Comparison of ENCODE assay signal across 7 cellular contexts in the genomic region with DNA sequence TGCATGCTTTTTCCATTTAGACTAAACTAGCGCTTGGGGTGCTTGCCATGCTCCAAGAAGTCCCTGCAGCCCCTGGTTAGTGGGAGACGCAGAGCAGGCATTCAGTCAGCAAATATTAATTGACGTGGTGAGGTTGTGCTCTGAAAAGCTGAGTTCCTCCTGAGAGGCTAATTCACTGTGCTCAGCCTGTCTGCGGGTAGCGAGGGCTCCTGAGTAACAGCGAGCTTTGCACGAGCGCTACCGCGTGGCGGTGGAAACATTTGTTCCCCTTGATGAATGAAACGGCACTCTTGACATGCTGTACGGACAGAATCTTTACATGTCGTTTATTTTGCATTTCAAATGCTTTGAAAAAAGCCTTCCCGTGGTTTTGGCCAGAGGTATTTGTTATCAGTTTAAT.
DNase-seq lines count a peak whose midpoint lies in the region; ATAC-seq and TF ChIP-seq lines count a peak whose summit lies in the region.

No MANE protein-coding gene starts in this region.

- peak; percentile 24 for DNase-seq in activated CD4-positive, alpha-beta memory T cell treated with anti-CD3 and anti-CD28 coated beads, Interleukin-2, amount 10 ng/mL, durations not matched to agents 7 days and 5 days
- DNase-seq in hepatocyte (ENCODE audit: low spot score) (no peak), gastrocnemius medialis (peak; percentile 28 to 42), hepatic stellate cell (ENCODE audit: low spot score) (no peak), OCI-M2 (lab: John Stamatoyannopoulos, UW; ENCODE audit: unreplicated experiment) (no peak)
- no peak for DNase-seq in naive thymus-derived CD4-positive, alpha-beta T cell

- peak; percentile 69 to 80 for ATAC-seq in gastrocnemius medialis
- no peak for ATAC-seq in naive thymus-derived CD4-positive, alpha-beta T cell

- H3K9ac ChIP-seq in HUES64 (ENCODE audit: low read depth, low read length), result peak overlapping the region; percentile 35; the same call in 1 of the 2 replicates

- 56% methylated on average over 15 of the region's 15 CpGs for WGBS in HUES64
- 65% methylated on average over 15 of the region's 15 CpGs for WGBS in hepatocyte (ENCODE audit: low lambda C conversion rate, missing lambda C conversion rate)

- POLR2A ChIA-PET in activated CD4-positive, alpha-beta memory T cell treated with anti-CD3 and anti-CD28 coated beads, Interleukin-2, amount 10 ng/mL, durations not matched to agents 7 days and 5 days (lab: Charles Lee), result no interaction called here
- POLR2A ChIA-PET in naive thymus-derived CD4-positive, alpha-beta T cell (lab: Charles Lee), result no interaction called here

- H3K27me3 ChIP-seq in HUES64 (ENCODE audit: insufficient read depth, low read length) (peaks cover 13% of the 10 kb centered on the region; the same call in 1 of the 2 replicates), hepatocyte (no peaks in the 10 kb centered on the region), gastrocnemius medialis (no peaks in the 10 kb centered on the region)
- H3K27me3 ChIP-seq in naive thymus-derived CD4-positive, alpha-beta T cell (ENCODE audit: control insufficient read depth in 2 of 2, insufficient read depth in 2 of 2, low read length in 2 of 2), result no peaks in the 10 kb centered on the region

- no peaks in the 10 kb centered on the region for H3K36me3 Mint-ChIP-seq in activated CD4-positive, alpha-beta memory T cell treated with anti-CD3 and anti-CD28 coated beads, Interleukin-2, amount 10 ng/mL, durations not matched to agents 7 days and 5 days (ENCODE audit: low read depth)
- H3K36me3 Mint-ChIP-seq in naive thymus-derived CD4-positive, alpha-beta T cell, result peaks cover 0 to 14% (median 0%) of the 10 kb centered on the region in 5 donors

- no peaks in the 10 kb centered on the region for H3K79me2 ChIP-seq in hepatocyte

- H4K20me1 ChIP-seq in hepatocyte (ENCODE audit: insufficient read depth, poor library complexity, severe bottlenecking), result no peaks in the 10 kb centered on the region

- no peak overlapping the region for H3K27ac ChIP-seq in HUES64 (ENCODE audit: low read depth, low read length)
- H3K27ac ChIP-seq in hepatocyte, result no peak overlapping the region
- peak overlapping the region; percentile 32 to 67 (median 50) for H3K27ac ChIP-seq in gastrocnemius medialis
- H3K27ac ChIP-seq in naive thymus-derived CD4-positive, alpha-beta T cell (ENCODE audit: low read depth, low read length), result no peak overlapping the region

- intact Hi-C loops in gastrocnemius medialis (cut with DNase I; ENCODE audit: low total_unique reads), result loop anchor here (2.0 kb wide), 2 partner anchors 26 to 50 kb away; no protein-coding TSS in a partner anchor
- intact Hi-C loops in naive thymus-derived CD4-positive, alpha-beta T cell (cut with micrococcal nuclease), result no loop called here

- CTCF ChIA-PET in activated CD4-positive, alpha-beta memory T cell treated with anti-CD3 and anti-CD28 coated beads, Interleukin-2, amount 10 ng/mL, durations not matched to agents 7 days and 5 days (lab: Charles Lee), result interaction anchor here (1.2 kb wide), 1 partner anchor 26 kb away, joined by 5 read pairs; no protein-coding TSS in a partner anchor
- CTCF ChIA-PET in naive thymus-derived CD4-positive, alpha-beta T cell (lab: Charles Lee), result no interaction called here

- H3K27me3 Mint-ChIP-seq in activated CD4-positive, alpha-beta memory T cell treated with anti-CD3 and anti-CD28 coated beads, Interleukin-2, amount 10 ng/mL, durations not matched to agents 7 days and 5 days, result peaks cover 2% of the 10 kb centered on the region
- H3K27me3 Mint-ChIP-seq in naive thymus-derived CD4-positive, alpha-beta T cell, result peaks cover 0 to 5% (median 0%) of the 10 kb centered on the region in 5 donors

- no peak overlapping the region for H3K27ac Mint-ChIP-seq in activated CD4-positive, alpha-beta memory T cell treated with anti-CD3 and anti-CD28 coated beads, Interleukin-2, amount 10 ng/mL, durations not matched to agents 7 days and 5 days
- H3K27ac Mint-ChIP-seq in naive thymus-derived CD4-positive, alpha-beta T cell, result no peak overlapping the region

- peak overlapping the region; percentile 54 for H3K4me2 ChIP-seq in hepatocyte

- peak; percentile 18 for TF ChIP-seq CTCF in hepatocyte (IDR thresholded peaks at IDR 0.05; ENCODE audit: poor library complexity)
- TF ChIP-seq CTCF in gastrocnemius medialis (IDR thresholded peaks at IDR 0.05 in 4 of 5, conservative IDR thresholded peaks at IDR 0.05 in 1 of 5), result peak in 2 of 5 experiments; percentile 31 to 37

- no peaks in the 10 kb centered on the region for H3K9me2 ChIP-seq in hepatocyte (replicated peaks; ENCODE audit: insufficient read depth)

- no peak for TF ChIP-seq POLR2A in gastrocnemius medialis (IDR thresholded peaks at IDR 0.05)

- H3K9me3 Mint-ChIP-seq in activated CD4-positive, alpha-beta memory T cell treated with anti-CD3 and anti-CD28 coated beads, Interleukin-2, amount 10 ng/mL, durations not matched to agents 7 days and 5 days, result no peaks in the 10 kb centered on the region
- no peaks in the 10 kb centered on the region for H3K9me3 Mint-ChIP-seq in naive thymus-derived CD4-positive, alpha-beta T cell

- peak overlapping the region; percentile 28 for H2AFZ ChIP-seq in hepatocyte

- H3K4me3 ChIP-seq in HUES64 (ENCODE audit: low read length), result peak overlapping the region; percentile 24; the same call in 1 of the 2 replicates
- H3K4me3 ChIP-seq in hepatocyte, result no peak overlapping the region
- peak overlapping the region in 1 of 4 donors; percentile 11 for H3K4me3 ChIP-seq in gastrocnemius medialis
- H3K4me3 ChIP-seq in naive thymus-derived CD4-positive, alpha-beta T cell (ENCODE audit: low read length), result no peak overlapping the region

- H3K9me3 ChIP-seq in HUES64 (ENCODE audit: insufficient read depth, low read depth, low read length), result no peaks in the 10 kb centered on the region
- H3K9me3 ChIP-seq in hepatocyte (ENCODE audit: low read depth), result no peaks in the 10 kb centered on the region
- H3K9me3 ChIP-seq in gastrocnemius medialis, result no peaks in the 10 kb centered on the region
- H3K9me3 ChIP-seq in naive thymus-derived CD4-positive, alpha-beta T cell (ENCODE audit: control insufficient read depth in 2 of 3, low read length in 3 of 3), result no peaks in the 10 kb centered on the region

- H3K4me1 ChIP-seq in HUES64 (ENCODE audit: insufficient read depth, low read length) (peaks cover 20% of the 10 kb centered on the region), hepatocyte (ENCODE audit: insufficient read depth) (peaks cover 4% of the 10 kb centered on the region), gastrocnemius medialis (peaks cover 5 to 15% of the 10 kb centered on the region in 2 donors)
- H3K4me1 ChIP-seq in naive thymus-derived CD4-positive, alpha-beta T cell (ENCODE audit: control insufficient read depth in 2 of 2, insufficient read depth in 2 of 2, low read length in 2 of 2), result no peaks in the 10 kb centered on the region

- H3K36me3 ChIP-seq in HUES64 (ENCODE audit: insufficient read depth, low read length) (no peaks in the 10 kb centered on the region), hepatocyte (replicated peaks; ENCODE audit: insufficient read depth, low read depth) (no peaks in the 10 kb centered on the region), gastrocnemius medialis (no peaks in the 10 kb centered on the region)
- no peaks in the 10 kb centered on the region for H3K36me3 ChIP-seq in naive thymus-derived CD4-positive, alpha-beta T cell (ENCODE audit: control insufficient read depth in 2 of 3, insufficient read depth in 3 of 3, low read length in 3 of 3)

- H3K4me3 Mint-ChIP-seq in activated CD4-positive, alpha-beta memory T cell treated with anti-CD3 and anti-CD28 coated beads, Interleukin-2, amount 10 ng/mL, durations not matched to agents 7 days and 5 days, result no peak overlapping the region
- H3K4me3 Mint-ChIP-seq in naive thymus-derived CD4-positive, alpha-beta T cell, result no peak overlapping the region

- no peaks in the 10 kb centered on the region for H3K4me1 Mint-ChIP-seq in activated CD4-positive, alpha-beta memory T cell treated with anti-CD3 and anti-CD28 coated beads, Interleukin-2, amount 10 ng/mL, durations not matched to agents 7 days and 5 days
- H3K4me1 Mint-ChIP-seq in naive thymus-derived CD4-positive, alpha-beta T cell, result peaks cover 0 to 3% (median 0%) of the 10 kb centered on the region in 7 donors

- in situ Hi-C loops in gastrocnemius medialis (cut with MboI; ENCODE audit: low sequenced_read_pairs in 4 of 4), result no loop called here

Comparison
In these comparisons a context has a peak if more than half of its experiments do, and no peak if none do; other contexts are left out.
1. H3K27ac ChIP-seq: peak in gastrocnemius medialis (4 of 4); none in HUES64 (single experiment), hepatocyte (single experiment) and naive thymus-derived CD4-positive, alpha-beta T cell (single experiment).
2. DNase-seq: peak in activated CD4-positive, alpha-beta memory T cell treated with anti-CD3 and anti-CD28 coated beads, Interleukin-2, amount 10 ng/mL, durations not matched to agents 7 days and 5 days (single experiment) and gastrocnemius medialis (2 of 2); none in hepatocyte (single experiment), hepatic stellate cell (single experiment), naive thymus-derived CD4-positive, alpha-beta T cell (0 of 9) and OCI-M2 (single experiment).